In genomic region chr11:2831826-2832717, GRCh38 we compare ENCODE assay signal across 31 cellular contexts.
"Had no signal": no experiment of that assay in that cellular context is flagged by ENCODE, and none has a peak within 500 bp of the region (broad histone marks: within the 10 kb centered on the region; RNA-seq: fewer than 3 reads in every experiment).

No MANE protein-coding gene starts in this region.

- H3K27me3 ChIP-seq: heart right ventricle, neural progenitor cell, testis, tibial artery, upper lobe of left lung had no signal

- H3K36me3 ChIP-seq: esophagus squamous epithelium, heart right ventricle, neural progenitor cell, tibial artery, upper lobe of left lung had no signal

- ATAC-seq: effector memory CD8-positive, alpha-beta T cell; heart right ventricle; naive thymus-derived CD4-positive, alpha-beta T cell; sciatic nerve had no signal

- FAIRE-seq: endometrium, islet of Langerhans, urothelium cell line had no signal

- H3K27ac ChIP-seq: esophagus squamous epithelium, neural progenitor cell, testis, tibial artery had no signal

- H3K9ac ChIP-seq: neural progenitor cell had no signal

- H3K4me3 ChIP-seq: esophagus squamous epithelium, heart right ventricle, neural progenitor cell, smooth muscle cell, testis, tibial artery, upper lobe of left lung had no signal

- H3K4me1 ChIP-seq: testis had no signal

- H3K9me3 ChIP-seq: testis, upper lobe of left lung had no signal

- DNase-seq: cerebellar nuclear complex; cortex of kidney; effector memory CD8-positive, alpha-beta T cell; erythroblast; esophagus squamous epithelium; foreskin melanocyte; glutamatergic neuron; hippocampal formation; kidney glomerular epithelial cell; mammary epithelial cell; mesendoderm; midbrain; naive thymus-derived CD4-positive, alpha-beta T cell; nucleus accumbens; retina; stimulated activated CD4-positive, alpha-beta T cell treated with anti-CD3 and anti-CD28 coated beads, Interleukin-12 subunit alpha, Interleukin-12 subunit beta, amount 100 ng/mL, for 4 hours; stimulated activated CD4-positive, alpha-beta T cell treated with anti-CD3 and anti-CD28 coated beads, Interleukin-1b, Interleukin-23, amount 100 ng/mL, for 48 hours; stimulated activated CD4-positive, alpha-beta T cell treated with anti-CD3 and anti-CD28 coated beads, Interleukin-4, amount 100 ng/mL, for 1 hour; stimulated activated CD8-positive, alpha-beta memory T cell treated with anti-CD3 and anti-CD28 coated beads, Interleukin-4, amount 100 ng/mL, for 48 hours; stimulated activated naive CD4-positive, alpha-beta T cell; substantia nigra; testis; tibial artery had no signal
